ENCODE assay signal across 19 cellular contexts in the genomic region with DNA sequence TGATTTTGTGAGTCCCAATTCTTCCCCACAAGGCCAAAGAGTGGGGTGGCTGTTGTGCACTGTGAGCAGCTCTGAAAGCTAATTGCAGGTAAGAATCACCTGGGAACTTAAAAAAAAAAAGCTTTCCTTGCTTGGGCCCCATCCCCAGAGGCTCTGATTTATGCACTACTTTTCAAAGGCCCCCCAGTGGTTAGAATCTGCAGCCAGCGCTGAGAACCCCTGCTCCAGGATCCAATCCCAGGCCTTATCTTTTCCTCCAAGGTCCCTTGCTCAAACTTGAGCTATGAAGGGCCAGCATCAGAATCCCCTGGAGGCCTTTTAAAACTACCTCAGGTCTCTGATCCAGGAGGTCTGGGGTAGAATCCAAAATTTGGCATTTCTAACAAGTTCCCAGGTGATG.
A peak's percentile ranks its signal among the peaks of the same experiment; 100 is the strongest.
DNase-seq lines count a peak whose midpoint lies in the region; ATAC-seq, FAIRE-seq and TF ChIP-seq lines count a peak whose summit lies in the region.
"Had no signal": no experiment of that assay in that cellular context is flagged by ENCODE, and none has a peak within 500 bp of the region (broad histone marks: within the 10 kb centered on the region; RNA-seq: fewer than 3 reads in every experiment).

No MANE protein-coding gene starts in this region.

- no peak for DNase-seq in HepG2 (ENCODE audit: low spot score)
- no peak for DNase-seq in right lobe of liver
- DNase-seq in brain microvascular endothelial cell, result no peak
- no peak for DNase-seq in neural progenitor cell (ENCODE audit: low spot score)
- DNase-seq in glutamatergic neuron, result no peak
- no peak for DNase-seq in aorta
- no peak for DNase-seq in esophagus squamous epithelium (lab: John Stamatoyannopoulos, UW)
- DNase-seq: AML-193; CD4-positive, alpha-beta T cell; GM23248 had no signal

- FAIRE-seq in HepG2 (lab: Jason Lieb, UNC), result no peak
- FAIRE-seq: A549, D721Med, G401.6, GM12891, GM19239, H54 had no signal

- H3K36me3 ChIP-seq in HepG2 (replicated peaks in 1 of 2; ENCODE audit: control insufficient read depth in 1 of 2, insufficient read depth in 2 of 2, low read length in 2 of 2) (no peaks in the 10 kb centered on the region), right lobe of liver (no peaks in the 10 kb centered on the region), brain microvascular endothelial cell (replicated peaks) (no peaks in the 10 kb centered on the region), neural progenitor cell (no peaks in the 10 kb centered on the region), aorta (ENCODE audit: control insufficient read depth in 1 of 2, insufficient read depth in 2 of 2, low read length in 1 of 2) (no peaks in the 10 kb centered on the region), esophagus squamous epithelium (no peaks in the 10 kb centered on the region)

- no peaks in the 10 kb centered on the region for H3F3A ChIP-seq in neural progenitor cell (ENCODE audit: low read depth)

- H3K36me3 Mint-ChIP-seq in neural progenitor cell (no peaks in the 10 kb centered on the region), glutamatergic neuron (ENCODE audit: unreplicated experiment) (peaks cover 6% of the 10 kb centered on the region)

- intact Hi-C loops in HepG2 (cut with micrococcal nuclease; ENCODE audit: unreplicated experiment), result no loop called here
- intact Hi-C loops in right lobe of liver (cut with DNase I), result no loop called here
- intact Hi-C loops in aorta (cut with DNase I), result no loop called here
- intact Hi-C loops in esophagus squamous epithelium (cut with DNase I), result no loop called here

- H4K20me1 ChIP-seq in HepG2 (ENCODE audit: insufficient read depth, low read length), result no peaks in the 10 kb centered on the region
- no peaks in the 10 kb centered on the region for H4K20me1 ChIP-seq in neural progenitor cell (ENCODE audit: low read depth)

- H3K9me3 Mint-ChIP-seq in neural progenitor cell (no peaks in the 10 kb centered on the region), glutamatergic neuron (ENCODE audit: unreplicated experiment) (peaks cover 1% of the 10 kb centered on the region)
- H3K9me3 Mint-ChIP-seq: CD4-positive, alpha-beta T cell had no signal

- TF ChIP-seq CTCF in HepG2 (CRISPR knock-in tag; IDR thresholded peaks at IDR 0.05) (no peak), right lobe of liver (IDR thresholded peaks at IDR 0.05) (no peak), brain microvascular endothelial cell (IDR thresholded peaks at IDR 0.05; ENCODE audit: low read depth, low read length, missing control alignments) (peak; percentile 14), neural progenitor cell (IDR thresholded peaks at IDR 0.05) (peak; percentile 4), glutamatergic neuron (IDR thresholded peaks at IDR 0.05; ENCODE audit: partially characterized antibody, unreplicated experiment) (no peak), esophagus squamous epithelium (IDR thresholded peaks at IDR 0.05) (no peak)

- H3K4me3 Mint-ChIP-seq in neural progenitor cell (no peak overlapping the region), glutamatergic neuron (ENCODE audit: unreplicated experiment) (no peak overlapping the region)
- H3K4me3 Mint-ChIP-seq: CD4-positive, alpha-beta T cell had no signal

- H3K4me1 Mint-ChIP-seq in neural progenitor cell, result peaks cover 13% of the 10 kb centered on the region
- H3K4me1 Mint-ChIP-seq in glutamatergic neuron (ENCODE audit: low read depth, unreplicated experiment), result peaks cover 13% of the 10 kb centered on the region

- TF ChIP-seq RAD21 in HepG2 (CRISPR knock-in tag; IDR thresholded peaks at IDR 0.05), result no peak

- H3K4me3 ChIP-seq in HepG2 (replicated peaks in 1 of 3; ENCODE audit: insufficient read depth in 1 of 3, low read depth in 2 of 3, low read length in 3 of 3) (no peak overlapping the region), right lobe of liver (no peak overlapping the region), brain microvascular endothelial cell (ENCODE audit: low read depth, low read length) (no peak overlapping the region), neural progenitor cell (no peak overlapping the region), aorta (ENCODE audit: low read length in 2 of 2) (no peak overlapping the region), esophagus squamous epithelium (no peak overlapping the region)
- H3K4me3 ChIP-seq: A549, GM23248 had no signal

- H3K4me1 ChIP-seq in HepG2 (ENCODE audit: insufficient read depth, low read length) (peaks cover 14% of the 10 kb centered on the region), right lobe of liver (peaks cover 0 to 10% (median under 1%) of the 10 kb centered on the region in 4 donors), neural progenitor cell (peaks cover 4% of the 10 kb centered on the region), aorta (ENCODE audit: control insufficient read depth in 1 of 2, insufficient read depth in 2 of 2, low read length in 2 of 2) (no peaks in the 10 kb centered on the region), esophagus squamous epithelium (no peaks in the 10 kb centered on the region)
- H3K4me1 ChIP-seq: Caco-2 had no signal

- CTCF ChIA-PET in HepG2 (lab: Yijun Ruan, JAX; ENCODE audit: low intra/inter-chr PET ratio, low total read pairs), result no interaction called here

- H3K9ac ChIP-seq in HepG2 (ENCODE audit: insufficient read depth, low read depth, low read length) (no peak overlapping the region), neural progenitor cell (no peak overlapping the region)
- H3K9ac ChIP-seq: GM23248 had no signal

- H3K79me2 ChIP-seq in HepG2 (ENCODE audit: insufficient read depth, low read length) (no peaks in the 10 kb centered on the region), neural progenitor cell (ENCODE audit: low read depth) (no peaks in the 10 kb centered on the region)

- H3K27me3 ChIP-seq in HepG2 (ENCODE audit: control insufficient read depth in 1 of 2, insufficient read depth in 2 of 2, low read length in 2 of 2), result peaks cover 4 to 39% of the 10 kb centered on the region in 2 experiments; a peak in 3 of 5 replicates
- no peaks in the 10 kb centered on the region for H3K27me3 ChIP-seq in right lobe of liver
- no peaks in the 10 kb centered on the region for H3K27me3 ChIP-seq in brain microvascular endothelial cell (replicated peaks)
- H3K27me3 ChIP-seq in neural progenitor cell, result no peaks in the 10 kb centered on the region
- no peaks in the 10 kb centered on the region for H3K27me3 ChIP-seq in aorta (ENCODE audit: control insufficient read depth in 1 of 2, insufficient read depth in 2 of 2, low read length in 1 of 2)
- no peaks in the 10 kb centered on the region for H3K27me3 ChIP-seq in esophagus squamous epithelium

- in situ Hi-C loops in HepG2 (cut with HindIII; ENCODE audit: extremely low pct_ligation_motif_present, low pct_unique_long_range_greater_than_20kb) (no loop called here), brain microvascular endothelial cell (cut with HindIII; ENCODE audit: low pct_ligation_motif_present, low sequenced_read_pairs) (no loop called here)

- no peak overlapping the region for H2AFZ ChIP-seq in HepG2 (ENCODE audit: low read length)
- no peak overlapping the region for H2AFZ ChIP-seq in neural progenitor cell (replicated peaks)
- H2AFZ ChIP-seq: GM23248 had no signal

- no TSS peak for BruUV-seq in HepG2 (replicated peaks; lab: Mats Ljungman, UMichigan)

- H3K27ac Mint-ChIP-seq in neural progenitor cell, result no peak overlapping the region
- H3K27ac Mint-ChIP-seq in glutamatergic neuron (ENCODE audit: unreplicated experiment), result no peak overlapping the region
- H3K27ac Mint-ChIP-seq: CD4-positive, alpha-beta T cell had no signal

- ATAC-seq in HepG2, result peak; percentile 40; the same call in 1 of the 3 replicates
- no peak for ATAC-seq in right lobe of liver
- ATAC-seq in aorta (ENCODE audit: low FRiP score), result no peak
- ATAC-seq: A549 had no signal

- POLR2A ChIA-PET in HepG2 (lab: Yijun Ruan, JAX), result no interaction called here

- WGBS in HepG2 (ENCODE audit: low lambda C conversion rate), result 4% methylated on average over 1 of the region's 1 CpG
- no CpG with 5 or more reads among the region's 1 CpG for WGBS in right lobe of liver (ENCODE audit: insufficient coverage, low coverage, low lambda C conversion rate, missing lambda C conversion rate)
- WGBS in aorta, 2 donors, result 51 to 96% methylated on average over 1 of the region's 1 CpG
- WGBS in esophagus squamous epithelium, 2 donors, result 100% methylated on average over 1 of the region's 1 CpG

- no peaks in the 10 kb centered on the region for H3K9me3 ChIP-seq in HepG2 (ENCODE audit: low read length)
- H3K9me3 ChIP-seq in right lobe of liver, result no peaks in the 10 kb centered on the region
- H3K9me3 ChIP-seq in neural progenitor cell (ENCODE audit: low read depth), result no peaks in the 10 kb centered on the region
- H3K9me3 ChIP-seq in aorta (ENCODE audit: control insufficient read depth, low read length), result no peaks in the 10 kb centered on the region
- H3K9me3 ChIP-seq in esophagus squamous epithelium, result no peaks in the 10 kb centered on the region

- H3K27me3 Mint-ChIP-seq in neural progenitor cell (ENCODE audit: insufficient read depth, low read depth), result peaks cover 4% of the 10 kb centered on the region
- H3K27me3 Mint-ChIP-seq in glutamatergic neuron (ENCODE audit: unreplicated experiment), result no peaks in the 10 kb centered on the region
- H3K27me3 Mint-ChIP-seq: CD4-positive, alpha-beta T cell had no signal

- H3K27ac ChIP-seq in HepG2 (ENCODE audit: extremely low read length, insufficient read depth, low read length) (no peak overlapping the region), right lobe of liver (no peak overlapping the region), brain microvascular endothelial cell (no peak overlapping the region), neural progenitor cell (no peak overlapping the region), aorta (ENCODE audit: low read depth in 1 of 2, low read length in 2 of 2) (no peak overlapping the region), esophagus squamous epithelium (no peak overlapping the region)
- H3K27ac ChIP-seq: 22Rv1, A549, C4-2B, GM23248 had no signal

- no peak overlapping the region for H3K4me2 ChIP-seq in HepG2 (ENCODE audit: low read depth, low read length)
- H3K4me2 ChIP-seq in neural progenitor cell, result no peak overlapping the region
- H3K4me2 ChIP-seq: A549 had no signal

- TF ChIP-seq EP300 in HepG2 (IDR thresholded peaks at IDR 0.05; ENCODE audit: low read depth in 2 of 2, low read length in 2 of 2) (no peak), HepG2 (CRISPR knock-in tag; IDR thresholded peaks at IDR 0.05; ENCODE audit: borderline replicate concordance) (no peak)

- no peak for TF ChIP-seq POLR2A in HepG2 (IDR thresholded peaks at IDR 0.05; ENCODE audit: insufficient read depth in 1 of 2, low read depth in 2 of 2, low read length in 2 of 2)
- no peak for TF ChIP-seq POLR2A in right lobe of liver (IDR thresholded peaks at IDR 0.05)
- no peak for TF ChIP-seq POLR2A in esophagus squamous epithelium (IDR thresholded peaks at IDR 0.05)

TF ChIP-seq in HepG2, 621 proteins besides CTCF, POLR2A, EP300 and RAD21:
- TF ChIP-seq HOXA3 (CRISPR knock-in tag; IDR thresholded peaks at IDR 0.05), result no peak
- no peak for TF ChIP-seq ZNF430 (CRISPR knock-in tag; IDR thresholded peaks at IDR 0.05)
- TF ChIP-seq ZNF570 (CRISPR knock-in tag; IDR thresholded peaks at IDR 0.05; ENCODE audit: borderline replicate concordance), result no peak
- TF ChIP-seq STAG1 (CRISPR knock-in tag; IDR thresholded peaks at IDR 0.05), result peak; percentile 12; the same call in 1 of the 2 replicates
TF ChIP-seq in HepG2: peak in this region for 1.

Comparison
In these comparisons a context has a peak if more than half of its experiments do, and no peak if none do; other contexts are left out.
1. CTCF ChIP-seq: peak in brain microvascular endothelial cell (single experiment) and neural progenitor cell (single experiment); none in HepG2 (single experiment), right lobe of liver (0 of 4), glutamatergic neuron (single experiment) and esophagus squamous epithelium (0 of 6).